In the genomic region with DNA sequence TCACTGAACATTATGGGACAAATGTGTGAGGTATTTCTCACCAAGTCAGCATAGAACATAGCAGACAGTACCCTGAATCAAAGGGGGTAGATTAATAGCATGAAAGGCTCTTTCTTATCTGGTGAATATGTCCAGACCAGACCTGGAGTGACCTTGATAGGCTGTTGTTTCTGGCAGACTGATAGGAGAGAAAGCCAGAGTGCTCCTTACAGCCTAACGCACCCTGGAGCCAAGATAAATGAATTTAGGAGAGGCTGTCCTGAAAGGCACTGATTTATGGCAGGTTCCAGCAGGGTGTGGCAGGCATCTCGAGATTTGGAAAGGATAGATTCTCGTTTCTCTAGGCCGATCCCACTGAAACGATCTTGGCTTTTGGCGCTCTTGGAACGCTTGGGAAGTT, we compare ENCODE assay signal across 2 cellular contexts.
TF ChIP-seq lines count a peak whose summit lies in the region.

No MANE protein-coding gene starts in this region.

TF ChIP-seq in A549, 52 proteins besides CTCF, POLR2A, EP300 and RAD21:
- TF ChIP-seq RFX5 (IDR thresholded peaks at IDR 0.05) (no peak), FOXS1 (CRISPR knock-in tag; IDR thresholded peaks at IDR 0.05) (no peak), HDAC2 (IDR thresholded peaks at IDR 0.05) (no peak), HOXB5 (CRISPR knock-in tag; IDR thresholded peaks at IDR 0.05) (no peak), NFE2L2 (conservative IDR thresholded peaks at IDR 0.05; ENCODE audit: low read length) (no peak), CEBPB (IDR thresholded peaks at IDR 0.05) (no peak), KDM1A (IDR thresholded peaks at IDR 0.05; ENCODE audit: low read depth) (no peak), MYC (IDR thresholded peaks at IDR 0.05; ENCODE audit: borderline replicate concordance, low read length) (no peak), ZFP36 (IDR thresholded peaks at IDR 0.05; ENCODE audit: borderline replicate concordance, partially characterized antibody) (no peak), ESRRA (IDR thresholded peaks at IDR 0.05; ENCODE audit: borderline replicate concordance, low read length) (no peak), MAFK (IDR thresholded peaks at IDR 0.05; ENCODE audit: partially characterized antibody) (no peak), JUN (IDR thresholded peaks at IDR 0.05) (no peak)
- TF ChIP-seq, protein P1, sequence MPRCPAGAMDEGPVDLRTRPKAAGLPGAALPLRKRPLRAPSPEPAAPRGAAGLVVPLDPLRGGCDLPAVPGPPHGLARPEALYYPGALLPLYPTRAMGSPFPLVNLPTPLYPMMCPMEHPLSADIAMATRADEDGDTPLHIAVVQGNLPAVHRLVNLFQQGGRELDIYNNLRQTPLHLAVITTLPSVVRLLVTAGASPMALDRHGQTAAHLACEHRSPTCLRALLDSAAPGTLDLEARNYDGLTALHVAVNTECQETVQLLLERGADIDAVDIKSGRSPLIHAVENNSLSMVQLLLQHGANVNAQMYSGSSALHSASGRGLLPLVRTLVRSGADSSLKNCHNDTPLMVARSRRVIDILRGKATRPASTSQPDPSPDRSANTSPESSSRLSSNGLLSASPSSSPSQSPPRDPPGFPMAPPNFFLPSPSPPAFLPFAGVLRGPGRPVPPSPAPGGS (IDR thresholded peaks at IDR 0.05), result no peak
- TF ChIP-seq, protein P2, sequence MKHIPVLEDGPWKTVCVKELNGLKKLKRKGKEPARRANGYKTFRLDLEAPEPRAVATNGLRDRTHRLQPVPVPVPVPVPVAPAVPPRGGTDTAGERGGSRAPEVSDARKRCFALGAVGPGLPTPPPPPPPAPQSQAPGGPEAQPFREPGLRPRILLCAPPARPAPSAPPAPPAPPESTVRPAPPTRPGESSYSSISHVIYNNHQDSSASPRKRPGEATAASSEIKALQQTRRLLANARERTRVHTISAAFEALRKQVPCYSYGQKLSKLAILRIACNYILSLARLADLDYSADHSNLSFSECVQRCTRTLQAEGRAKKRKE (CRISPR knock-in tag; IDR thresholded peaks at IDR 0.05; ENCODE audit: low read depth), result no peak
- TF ChIP-seq, protein P3, sequence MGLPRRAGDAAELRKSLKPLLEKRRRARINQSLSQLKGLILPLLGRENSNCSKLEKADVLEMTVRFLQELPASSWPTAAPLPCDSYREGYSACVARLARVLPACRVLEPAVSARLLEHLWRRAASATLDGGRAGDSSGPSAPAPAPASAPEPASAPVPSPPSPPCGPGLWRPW (IDR thresholded peaks at IDR 0.05), result no peak
- TF ChIP-seq, protein P4, sequence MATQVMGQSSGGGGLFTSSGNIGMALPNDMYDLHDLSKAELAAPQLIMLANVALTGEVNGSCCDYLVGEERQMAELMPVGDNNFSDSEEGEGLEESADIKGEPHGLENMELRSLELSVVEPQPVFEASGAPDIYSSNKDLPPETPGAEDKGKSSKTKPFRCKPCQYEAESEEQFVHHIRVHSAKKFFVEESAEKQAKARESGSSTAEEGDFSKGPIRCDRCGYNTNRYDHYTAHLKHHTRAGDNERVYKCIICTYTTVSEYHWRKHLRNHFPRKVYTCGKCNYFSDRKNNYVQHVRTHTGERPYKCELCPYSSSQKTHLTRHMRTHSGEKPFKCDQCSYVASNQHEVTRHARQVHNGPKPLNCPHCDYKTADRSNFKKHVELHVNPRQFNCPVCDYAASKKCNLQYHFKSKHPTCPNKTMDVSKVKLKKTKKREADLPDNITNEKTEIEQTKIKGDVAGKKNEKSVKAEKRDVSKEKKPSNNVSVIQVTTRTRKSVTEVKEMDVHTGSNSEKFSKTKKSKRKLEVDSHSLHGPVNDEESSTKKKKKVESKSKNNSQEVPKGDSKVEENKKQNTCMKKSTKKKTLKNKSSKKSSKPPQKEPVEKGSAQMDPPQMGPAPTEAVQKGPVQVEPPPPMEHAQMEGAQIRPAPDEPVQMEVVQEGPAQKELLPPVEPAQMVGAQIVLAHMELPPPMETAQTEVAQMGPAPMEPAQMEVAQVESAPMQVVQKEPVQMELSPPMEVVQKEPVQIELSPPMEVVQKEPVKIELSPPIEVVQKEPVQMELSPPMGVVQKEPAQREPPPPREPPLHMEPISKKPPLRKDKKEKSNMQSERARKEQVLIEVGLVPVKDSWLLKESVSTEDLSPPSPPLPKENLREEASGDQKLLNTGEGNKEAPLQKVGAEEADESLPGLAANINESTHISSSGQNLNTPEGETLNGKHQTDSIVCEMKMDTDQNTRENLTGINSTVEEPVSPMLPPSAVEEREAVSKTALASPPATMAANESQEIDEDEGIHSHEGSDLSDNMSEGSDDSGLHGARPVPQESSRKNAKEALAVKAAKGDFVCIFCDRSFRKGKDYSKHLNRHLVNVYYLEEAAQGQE (IDR thresholded peaks at IDR 0.05), result no peak
- TF ChIP-seq, protein P5, sequence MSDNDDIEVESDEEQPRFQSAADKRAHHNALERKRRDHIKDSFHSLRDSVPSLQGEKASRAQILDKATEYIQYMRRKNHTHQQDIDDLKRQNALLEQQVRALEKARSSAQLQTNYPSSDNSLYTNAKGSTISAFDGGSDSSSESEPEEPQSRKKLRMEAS (IDR thresholded peaks at IDR 0.05), result no peak

TF ChIP-seq in K562, 482 proteins besides CTCF, POLR2A, EP300 and RAD21:
- TF ChIP-seq ZNF274 (IDR thresholded peaks at IDR 0.05; ENCODE audit: borderline replicate concordance, low read depth, low read length) (0 out of 2 replicates have a peak, but pooled peaks have one; percentile 22), CEBPB (tag; IDR thresholded peaks at IDR 0.05) (no peak), CBFA2T2 (conservative IDR thresholded peaks at IDR 0.05) (peak; percentile 55), ELF2 (CRISPR knock-in tag; IDR thresholded peaks at IDR 0.05) (no peak), CBFA2T3 (IDR thresholded peaks at IDR 0.05) (peak; percentile 71), RCOR1 (IDR thresholded peaks at IDR 0.05; ENCODE audit: borderline replicate concordance in 1 of 2, low read depth in 2 of 2, low read length in 2 of 2) (peak; percentile 48 to 94; a peak in 3 of 4 replicates), TCF3 (CRISPR knock-in tag; IDR thresholded peaks at IDR 0.05) (peak; percentile 72), PHB2 (IDR thresholded peaks at IDR 0.05; ENCODE audit: low read depth) (no peak), IFI16 (CRISPR knock-in tag; IDR thresholded peaks at IDR 0.05) (no peak), CTBP1 (IDR thresholded peaks at IDR 0.05; ENCODE audit: borderline replicate concordance) (peak; percentile 86; the same call in 1 of the 2 replicates), PYGO2 (tag; IDR thresholded peaks at IDR 0.05) (no peak), ARID1B (IDR thresholded peaks at IDR 0.05) (peak; percentile 54; the same call in 1 of the 2 replicates), KDM2B (CRISPR knock-in tag; IDR thresholded peaks at IDR 0.05) (no peak), KDM1A (IDR thresholded peaks at IDR 0.05) (peak; percentile 13 to 36; a peak in 1 of 4 replicates), TAL1 (IDR thresholded peaks at IDR 0.05) (peak; percentile 70), ESRRA (IDR thresholded peaks at IDR 0.05; ENCODE audit: borderline replicate concordance, low read depth) (peak; percentile 48), CXXC5 (CRISPR knock-in tag; IDR thresholded peaks at IDR 0.05) (peak; percentile 25; the same call in 1 of the 2 replicates), HDAC2 (IDR thresholded peaks at IDR 0.05) (peak; percentile 47; the same call in 1 of the 2 replicates), MEIS2 (IDR thresholded peaks at IDR 0.05; ENCODE audit: partially characterized antibody) (peak; percentile 96), TEAD4 (IDR thresholded peaks at IDR 0.05; ENCODE audit: low read length) (peak; percentile 69), TEAD4 (CRISPR knock-in tag; IDR thresholded peaks at IDR 0.05; ENCODE audit: borderline replicate concordance) (no peak), SOX6 (IDR thresholded peaks at IDR 0.05) (peak; percentile 72)
- TF ChIP-seq, protein P6, sequence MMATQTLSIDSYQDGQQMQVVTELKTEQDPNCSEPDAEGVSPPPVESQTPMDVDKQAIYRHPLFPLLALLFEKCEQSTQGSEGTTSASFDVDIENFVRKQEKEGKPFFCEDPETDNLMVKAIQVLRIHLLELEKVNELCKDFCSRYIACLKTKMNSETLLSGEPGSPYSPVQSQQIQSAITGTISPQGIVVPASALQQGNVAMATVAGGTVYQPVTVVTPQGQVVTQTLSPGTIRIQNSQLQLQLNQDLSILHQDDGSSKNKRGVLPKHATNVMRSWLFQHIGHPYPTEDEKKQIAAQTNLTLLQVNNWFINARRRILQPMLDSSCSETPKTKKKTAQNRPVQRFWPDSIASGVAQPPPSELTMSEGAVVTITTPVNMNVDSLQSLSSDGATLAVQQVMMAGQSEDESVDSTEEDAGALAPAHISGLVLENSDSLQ (IDR thresholded peaks at IDR 0.05), result peak; percentile 88
- TF ChIP-seq, protein P7, sequence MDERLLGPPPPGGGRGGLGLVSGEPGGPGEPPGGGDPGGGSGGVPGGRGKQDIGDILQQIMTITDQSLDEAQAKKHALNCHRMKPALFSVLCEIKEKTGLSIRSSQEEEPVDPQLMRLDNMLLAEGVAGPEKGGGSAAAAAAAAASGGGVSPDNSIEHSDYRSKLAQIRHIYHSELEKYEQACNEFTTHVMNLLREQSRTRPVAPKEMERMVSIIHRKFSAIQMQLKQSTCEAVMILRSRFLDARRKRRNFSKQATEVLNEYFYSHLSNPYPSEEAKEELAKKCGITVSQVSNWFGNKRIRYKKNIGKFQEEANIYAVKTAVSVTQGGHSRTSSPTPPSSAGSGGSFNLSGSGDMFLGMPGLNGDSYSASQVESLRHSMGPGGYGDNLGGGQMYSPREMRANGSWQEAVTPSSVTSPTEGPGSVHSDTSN (CRISPR knock-in tag; IDR thresholded peaks at IDR 0.05; ENCODE audit: low read depth), result peak; percentile 44; the same call in 1 of the 2 replicates
- TF ChIP-seq, protein P7 (tag; conservative IDR thresholded peaks at IDR 0.05; ENCODE audit: low read depth), result peak; percentile 64
